ENCODE assay signal across 27 cellular contexts in the genomic region with DNA sequence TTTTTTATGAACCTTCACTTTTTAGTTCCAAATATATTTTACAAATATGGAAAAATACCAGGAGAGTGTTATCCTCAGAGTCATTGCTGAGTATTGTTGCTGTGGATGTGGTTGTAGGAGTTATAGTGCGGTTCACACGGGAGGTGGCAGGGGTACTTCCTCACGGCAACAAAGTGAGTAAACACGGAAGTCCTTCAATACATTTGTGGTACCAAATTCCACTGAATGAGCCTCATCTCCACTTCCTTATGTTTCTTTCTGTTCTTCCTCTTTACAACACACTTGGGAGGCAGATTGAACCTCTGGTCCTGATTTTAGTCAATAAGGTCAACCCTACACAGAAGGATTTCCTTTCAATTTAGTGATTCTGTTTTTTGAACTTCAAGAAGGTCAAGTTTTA.
"Had no signal": no experiment of that assay in that cellular context is flagged by ENCODE, and none has a peak within 500 bp of the region (broad histone marks: within the 10 kb centered on the region; RNA-seq: fewer than 3 reads in every experiment).

No MANE protein-coding gene starts in this region.

- H3K4me1 ChIP-seq: colonic mucosa, gastrocnemius medialis, lower lobe of right lung, sigmoid colon, upper lobe of left lung had no signal

- DNase-seq: activated CD4-positive, alpha-beta T cell treated with anti-CD3 and anti-CD28 coated beads, Interleukin-2, amount 10 ng/mL, durations not matched to agents 7 days and 5 days; activated CD4-positive, CD25-positive, alpha-beta regulatory T cell treated with anti-CD3 and anti-CD28 coated beads, Interleukin-2, amount 50 U/mL, for 72 hours; activated CD8-positive, alpha-beta memory T cell treated with anti-CD3 and anti-CD28 coated beads, Interleukin-2, amount 10 ng/mL, durations not matched to agents 7 days and 5 days; activated CD8-positive, alpha-beta T cell treated with anti-CD3 and anti-CD28 coated beads for 36 hours; activated effector memory CD4-positive, alpha-beta T cell treated with anti-CD3 and anti-CD28 coated beads, Interleukin-2, amount 50 U/mL, for 16 hours; activated naive CD4-positive, alpha-beta T cell treated with anti-CD3 and anti-CD28 coated beads, Interleukin-2, amount 10 ng/mL, durations not matched to agents 7 days and 5 days; activated T-cell treated with anti-CD3 and anti-CD28 coated beads for 4 hours; amygdala; colonic mucosa; dorsolateral prefrontal cortex; effector memory CD8-positive, alpha-beta T cell; esophagus squamous epithelium; gastrocnemius medialis; head of caudate nucleus; islet precursor cell; lower lobe of right lung; mesendoderm; naive thymus-derived CD4-positive, alpha-beta T cell; occipital lobe; posterior cingulate gyrus; sigmoid colon; stimulated activated CD4-positive, alpha-beta T cell treated with anti-CD3 and anti-CD28 coated beads, Interleukin-2, amount 100 ng/mL, for 48 hours; stimulated activated naive CD4-positive, alpha-beta T cell; upper lobe of left lung; WERI-Rb-1 had no signal

- H3K27me3 ChIP-seq: colonic mucosa, dorsolateral prefrontal cortex, esophagus squamous epithelium, gastrocnemius medialis, sigmoid colon, upper lobe of left lung had no signal

- H3K9me3 ChIP-seq: colonic mucosa, esophagus squamous epithelium, gastrocnemius medialis, lower lobe of right lung, sigmoid colon, thoracic aorta had no signal

- H3K36me3 ChIP-seq: colonic mucosa, esophagus squamous epithelium, gastrocnemius medialis, lower lobe of right lung, sigmoid colon, thoracic aorta, upper lobe of left lung, WERI-Rb-1 had no signal

- H3K4me3 ChIP-seq: colonic mucosa, dorsolateral prefrontal cortex, esophagus squamous epithelium, gastrocnemius medialis, lower lobe of right lung, sigmoid colon, smooth muscle cell, thoracic aorta, upper lobe of left lung had no signal

- H3K4me2 ChIP-seq: smooth muscle cell had no signal

- H3K27ac ChIP-seq: colonic mucosa, dorsolateral prefrontal cortex, esophagus squamous epithelium, gastrocnemius medialis, lower lobe of right lung, sigmoid colon, thoracic aorta, upper lobe of left lung, WERI-Rb-1 had no signal
